In genomic region chr11:57649826-57650738, GRCh38 we compare ENCODE assay signal across 2 cellular contexts.
TF ChIP-seq lines count a peak whose summit lies in the region.

YPEL4 (minus strand) TSS chr11:57649912; CDS start chr11:57647107, 2,805 bp downstream.

TF ChIP-seq in A549, 52 proteins besides CTCF, POLR2A, EP300 and RAD21 (continued from another document):
- no peak for TF ChIP-seq BCL3 (IDR thresholded peaks at IDR 0.05)
- TF ChIP-seq TFCP2L1 (CRISPR knock-in tag; IDR thresholded peaks at IDR 0.05), result 0 out of 2 replicates have a peak, but pooled peaks have one; percentile 51
- no peak for TF ChIP-seq SMC3 (IDR thresholded peaks at IDR 0.05)
- TF ChIP-seq FOSL2 (IDR thresholded peaks at IDR 0.05), result peak; percentile 58; the same call in 1 of the 2 replicates
- no peak for TF ChIP-seq FOSL2 (CRISPR knock-in tag; IDR thresholded peaks at IDR 0.05)
- TF ChIP-seq CHD4 (IDR thresholded peaks at IDR 0.05; ENCODE audit: borderline replicate concordance), result no peak
- TF ChIP-seq, protein P1, sequence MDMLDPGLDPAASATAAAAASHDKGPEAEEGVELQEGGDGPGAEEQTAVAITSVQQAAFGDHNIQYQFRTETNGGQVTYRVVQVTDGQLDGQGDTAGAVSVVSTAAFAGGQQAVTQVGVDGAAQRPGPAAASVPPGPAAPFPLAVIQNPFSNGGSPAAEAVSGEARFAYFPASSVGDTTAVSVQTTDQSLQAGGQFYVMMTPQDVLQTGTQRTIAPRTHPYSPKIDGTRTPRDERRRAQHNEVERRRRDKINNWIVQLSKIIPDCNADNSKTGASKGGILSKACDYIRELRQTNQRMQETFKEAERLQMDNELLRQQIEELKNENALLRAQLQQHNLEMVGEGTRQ (IDR thresholded peaks at IDR 0.05), result no peak
- peak; percentile 58; the same call in 1 of the 2 replicates for TF ChIP-seq POLR2AphosphoS2 (conservative IDR thresholded peaks at IDR 0.05; ENCODE audit: low read length)
- TF ChIP-seq JUN (IDR thresholded peaks at IDR 0.05), result peak in 1 of 2 experiments; percentile 27; a peak in 1 of 5 replicates
- TF ChIP-seq HOXB13 (CRISPR knock-in tag; IDR thresholded peaks at IDR 0.05; ENCODE audit: low read depth), result no peak

TF ChIP-seq in HCT116, 20 proteins besides CTCF, POLR2A, EP300 and RAD21 (continued from another document):
- TF ChIP-seq, protein P2, sequence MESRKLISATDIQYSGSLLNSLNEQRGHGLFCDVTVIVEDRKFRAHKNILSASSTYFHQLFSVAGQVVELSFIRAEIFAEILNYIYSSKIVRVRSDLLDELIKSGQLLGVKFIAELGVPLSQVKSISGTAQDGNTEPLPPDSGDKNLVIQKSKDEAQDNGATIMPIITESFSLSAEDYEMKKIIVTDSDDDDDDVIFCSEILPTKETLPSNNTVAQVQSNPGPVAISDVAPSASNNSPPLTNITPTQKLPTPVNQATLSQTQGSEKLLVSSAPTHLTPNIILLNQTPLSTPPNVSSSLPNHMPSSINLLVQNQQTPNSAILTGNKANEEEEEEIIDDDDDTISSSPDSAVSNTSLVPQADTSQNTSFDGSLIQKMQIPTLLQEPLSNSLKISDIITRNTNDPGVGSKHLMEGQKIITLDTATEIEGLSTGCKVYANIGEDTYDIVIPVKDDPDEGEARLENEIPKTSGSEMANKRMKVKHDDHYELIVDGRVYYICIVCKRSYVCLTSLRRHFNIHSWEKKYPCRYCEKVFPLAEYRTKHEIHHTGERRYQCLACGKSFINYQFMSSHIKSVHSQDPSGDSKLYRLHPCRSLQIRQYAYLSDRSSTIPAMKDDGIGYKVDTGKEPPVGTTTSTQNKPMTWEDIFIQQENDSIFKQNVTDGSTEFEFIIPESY (IDR thresholded peaks at IDR 0.05; ENCODE audit: extremely low read depth, insufficient replicate concordance, low read length), result no peak
- TF ChIP-seq, protein P3, sequence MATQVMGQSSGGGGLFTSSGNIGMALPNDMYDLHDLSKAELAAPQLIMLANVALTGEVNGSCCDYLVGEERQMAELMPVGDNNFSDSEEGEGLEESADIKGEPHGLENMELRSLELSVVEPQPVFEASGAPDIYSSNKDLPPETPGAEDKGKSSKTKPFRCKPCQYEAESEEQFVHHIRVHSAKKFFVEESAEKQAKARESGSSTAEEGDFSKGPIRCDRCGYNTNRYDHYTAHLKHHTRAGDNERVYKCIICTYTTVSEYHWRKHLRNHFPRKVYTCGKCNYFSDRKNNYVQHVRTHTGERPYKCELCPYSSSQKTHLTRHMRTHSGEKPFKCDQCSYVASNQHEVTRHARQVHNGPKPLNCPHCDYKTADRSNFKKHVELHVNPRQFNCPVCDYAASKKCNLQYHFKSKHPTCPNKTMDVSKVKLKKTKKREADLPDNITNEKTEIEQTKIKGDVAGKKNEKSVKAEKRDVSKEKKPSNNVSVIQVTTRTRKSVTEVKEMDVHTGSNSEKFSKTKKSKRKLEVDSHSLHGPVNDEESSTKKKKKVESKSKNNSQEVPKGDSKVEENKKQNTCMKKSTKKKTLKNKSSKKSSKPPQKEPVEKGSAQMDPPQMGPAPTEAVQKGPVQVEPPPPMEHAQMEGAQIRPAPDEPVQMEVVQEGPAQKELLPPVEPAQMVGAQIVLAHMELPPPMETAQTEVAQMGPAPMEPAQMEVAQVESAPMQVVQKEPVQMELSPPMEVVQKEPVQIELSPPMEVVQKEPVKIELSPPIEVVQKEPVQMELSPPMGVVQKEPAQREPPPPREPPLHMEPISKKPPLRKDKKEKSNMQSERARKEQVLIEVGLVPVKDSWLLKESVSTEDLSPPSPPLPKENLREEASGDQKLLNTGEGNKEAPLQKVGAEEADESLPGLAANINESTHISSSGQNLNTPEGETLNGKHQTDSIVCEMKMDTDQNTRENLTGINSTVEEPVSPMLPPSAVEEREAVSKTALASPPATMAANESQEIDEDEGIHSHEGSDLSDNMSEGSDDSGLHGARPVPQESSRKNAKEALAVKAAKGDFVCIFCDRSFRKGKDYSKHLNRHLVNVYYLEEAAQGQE (IDR thresholded peaks at IDR 0.05; ENCODE audit: low read depth), result no peak
- TF ChIP-seq EGR1 (IDR thresholded peaks at IDR 0.05; ENCODE audit: low read depth), result no peak
- no peak for TF ChIP-seq EZH2phosphoT487 (IDR thresholded peaks at IDR 0.05; ENCODE audit: borderline replicate concordance)
- TF ChIP-seq SP1 (IDR thresholded peaks at IDR 0.05; ENCODE audit: low read depth), result no peak
- TF ChIP-seq SRF (IDR thresholded peaks at IDR 0.05; ENCODE audit: low read depth), result no peak
- 0 out of 2 replicates have a peak, but pooled peaks have one; percentile 8 for TF ChIP-seq JUND (IDR thresholded peaks at IDR 0.05)
- TF ChIP-seq SIN3A (IDR thresholded peaks at IDR 0.05; ENCODE audit: low read depth), result no peak
- TF ChIP-seq CEBPB (IDR thresholded peaks at IDR 0.05; ENCODE audit: low read depth), result no peak
- TF ChIP-seq CBX3 (IDR thresholded peaks at IDR 0.05; ENCODE audit: low read depth), result no peak
- TF ChIP-seq FOSL1 (IDR thresholded peaks at IDR 0.05; ENCODE audit: low read depth), result 0 out of 2 replicates have a peak, but pooled peaks have one; percentile 32
- no peak for TF ChIP-seq TCF7L2 (IDR thresholded peaks at IDR 0.05; ENCODE audit: borderline replicate concordance, extremely low read depth, insufficient read depth, insufficient read length)
